Comparison of ENCODE assay signal across 17 cellular contexts in the genomic region with DNA sequence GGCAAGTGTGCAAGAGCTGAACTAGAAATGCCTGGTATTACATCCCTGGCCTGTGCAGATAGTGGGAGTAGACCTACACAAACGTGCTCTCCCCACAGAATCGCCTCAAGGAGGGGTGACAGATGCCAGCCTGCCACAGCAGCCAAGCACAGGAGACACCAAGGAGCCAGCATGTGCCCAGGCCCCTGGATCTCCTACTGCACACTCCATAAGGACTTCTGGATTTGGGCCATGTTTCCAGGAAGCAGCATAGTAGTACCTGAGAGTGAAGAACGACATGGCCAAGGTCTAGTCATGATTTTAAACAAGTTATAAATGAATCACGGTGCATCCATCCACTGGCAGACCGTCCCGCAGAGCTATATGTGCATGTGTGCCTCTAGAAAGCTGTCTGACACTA.
"Had no signal": no experiment of that assay in that cellular context is flagged by ENCODE, and none has a peak within 500 bp of the region (broad histone marks: within the 10 kb centered on the region; RNA-seq: fewer than 3 reads in every experiment).

No MANE protein-coding gene starts in this region.

- H3K4me1 ChIP-seq: foreskin keratinocyte, left ventricle myocardium inferior, prostate gland, tibial nerve, vagina had no signal

- H3K4me3 ChIP-seq: cardiac muscle cell, dorsolateral prefrontal cortex, left ventricle myocardium inferior, prostate gland, skin epidermis, tibial nerve, vagina had no signal

- H3K27me3 ChIP-seq: dorsolateral prefrontal cortex, foreskin keratinocyte, tibial nerve, vagina had no signal

- ATAC-seq: foreskin keratinocyte, right cardiac atrium had no signal

- H3K9me3 ChIP-seq: left ventricle myocardium inferior, prostate gland, tibial nerve, vagina had no signal

- H3K27ac ChIP-seq: cardiac muscle cell, dorsolateral prefrontal cortex, epithelial cell of prostate, foreskin keratinocyte, left ventricle myocardium inferior, prostate gland, skin epidermis, tibial nerve, vagina had no signal

- H3K36me3 ChIP-seq: cardiac muscle cell, left ventricle myocardium inferior, prostate gland, tibial nerve, vagina had no signal

- DNase-seq: activated CD4-positive, alpha-beta T cell treated with anti-CD3 and anti-CD28 coated beads, Interleukin-2, amount 10 ng/mL, durations not matched to agents 24 days and 14 days; activated naive CD8-positive, alpha-beta T cell treated with anti-CD3 and anti-CD28 coated beads for 36 hours; activated T-cell treated with anti-CD3 and anti-CD28 coated beads for 4 hours; amygdala; foreskin keratinocyte; hypothalamus; kidney; left ventricle myocardium inferior; right cardiac atrium; T1000 had no signal
